8 cellular contexts compared by ENCODE assay signal in the genomic region with DNA sequence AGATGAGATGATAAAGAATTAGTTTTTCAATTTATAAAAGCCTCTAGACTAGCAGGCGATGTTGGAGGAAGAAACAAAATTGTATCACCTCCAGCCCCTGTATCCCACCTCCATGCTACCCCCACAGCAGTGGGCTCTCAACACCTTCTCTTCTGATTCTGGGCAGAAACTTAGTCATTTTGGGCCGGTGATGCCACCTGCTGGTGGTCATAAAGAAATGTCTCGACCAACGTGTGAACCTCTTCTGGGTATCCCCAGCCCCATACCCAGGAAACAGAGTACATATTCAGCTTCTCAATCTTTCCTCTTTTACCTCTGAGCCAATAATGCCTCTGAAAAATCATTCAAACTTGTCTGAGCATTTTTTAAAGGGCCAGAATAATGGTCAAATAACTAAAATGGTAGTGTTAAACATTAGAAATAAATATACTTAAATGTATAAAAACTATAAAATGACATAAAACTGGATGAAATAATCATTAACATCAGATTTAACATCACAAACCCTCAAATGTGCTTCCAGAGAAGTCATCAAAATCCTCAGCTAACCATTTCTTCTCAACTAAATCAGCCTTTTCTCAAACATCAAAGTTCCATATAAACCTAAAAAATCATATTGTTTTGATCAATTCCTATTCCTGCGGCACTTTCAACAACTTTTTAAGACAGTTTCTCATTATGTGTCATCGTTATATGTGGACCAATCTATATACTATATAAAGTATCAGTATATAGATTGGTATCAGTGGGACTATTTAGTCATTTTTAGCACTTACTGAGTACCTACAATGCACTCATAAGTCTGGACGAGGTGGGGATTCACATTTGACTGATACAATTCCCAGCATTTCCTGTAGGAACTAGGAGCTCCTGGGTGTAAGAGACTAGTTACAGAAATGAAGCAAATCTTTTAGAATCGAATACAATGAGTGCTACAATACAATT.
DNase-seq lines count a peak whose midpoint lies in the region; ATAC-seq and TF ChIP-seq lines count a peak whose summit lies in the region.

No MANE protein-coding gene starts in this region.

- CTCF ChIA-PET in IMR-90 (lab: Yijun Ruan, JAX) (interaction anchor here (0.6 to 1.8 kb wide), 3 partner anchors 14 to 138 kb away, joined by 3 to 10 read pairs (median 4); no protein-coding TSS in a partner anchor), RWPE1 (lab: Yijun Ruan, JAX) (interaction anchor here (0.7 kb wide), 1 partner anchor 144 kb away, joined by 3 read pairs; no protein-coding TSS in a partner anchor)

- H2AFZ ChIP-seq in IMR-90 (replicated peaks; ENCODE audit: low read length, poor library complexity): no peak overlapping the region
- no peak overlapping the region for H2AFZ ChIP-seq in trophoblast cell (ENCODE audit: insufficient read depth, low read length, poor library complexity)

- H3K9ac ChIP-seq in IMR-90 (ENCODE audit: low read depth, low read length) (no peak overlapping the region), trophoblast cell (ENCODE audit: low read length) (no peak overlapping the region)

- H2BK12ac ChIP-seq in trophoblast cell (ENCODE audit: low read length): no peak overlapping the region

- H3K4me3 Mint-ChIP-seq in activated T-helper 17 cell treated with anti-CD3 and anti-CD28 coated beads, Interleukin-2, amount 50 U/mL, for 72 hours: no peak overlapping the region

- no peak overlapping the region for H2BK120ac ChIP-seq in IMR-90 (ENCODE audit: low read depth, low read length)
- H2BK120ac ChIP-seq in trophoblast cell (ENCODE audit: insufficient read depth, low read length, poor library complexity): no peak overlapping the region

- in situ Hi-C loops in IMR-90 (cut with MboI; ENCODE audit: low sequenced_read_pairs): no loop called here

- no peak for TF ChIP-seq POLR2A in IMR-90 (IDR thresholded peaks at IDR 0.05; ENCODE audit: low read depth, low read length)
- no peak for TF ChIP-seq POLR2A in upper lobe of left lung (IDR thresholded peaks at IDR 0.05)

- H3K56ac ChIP-seq in IMR-90 (ENCODE audit: extremely low read depth, insufficient read depth, low read length): no peak overlapping the region

- H4K91ac ChIP-seq in IMR-90 (ENCODE audit: insufficient read depth, low read depth, low read length) (no peak overlapping the region), trophoblast cell (ENCODE audit: low read depth, low read length) (no peak overlapping the region)

- H3K18ac ChIP-seq in IMR-90 (ENCODE audit: low read depth, low read length) (no peak overlapping the region), trophoblast cell (ENCODE audit: low read length) (no peak overlapping the region)

- H3K4ac ChIP-seq in IMR-90 (ENCODE audit: low read depth, low read length) (no peak overlapping the region), trophoblast cell (ENCODE audit: low read depth, low read length) (no peak overlapping the region)

- POLR2A ChIA-PET in IMR-90 (lab: Charles Lee; ENCODE audit: unreplicated experiment) (no interaction called here), RWPE1 (lab: Yijun Ruan, JAX; ENCODE audit: low non-redundant PET) (no interaction called here)

- H3K9me3 Mint-ChIP-seq in activated T-helper 17 cell treated with anti-CD3 and anti-CD28 coated beads, Interleukin-2, amount 50 U/mL, for 72 hours: no peaks in the 10 kb centered on the region

- H3K23ac ChIP-seq in IMR-90 (ENCODE audit: low read depth, low read length): no peak overlapping the region
- H3K23ac ChIP-seq in trophoblast cell (ENCODE audit: low read length): no peak overlapping the region

- H4K20me1 ChIP-seq in IMR-90 (ENCODE audit: insufficient read depth, low read length): peaks cover 14% of the 10 kb centered on the region; the same call in 1 of the 2 replicates

- H3K79me1 ChIP-seq in IMR-90 (ENCODE audit: low read depth in 1 of 2, low read length in 2 of 2) (peaks cover 35 to 42% of the 10 kb centered on the region in 2 experiments), trophoblast cell (ENCODE audit: low read length) (no peaks in the 10 kb centered on the region)

- H2BK15ac ChIP-seq in IMR-90 (ENCODE audit: low read depth, low read length): no peak overlapping the region

- H4K5ac ChIP-seq in IMR-90 (ENCODE audit: low read depth, low read length): no peak overlapping the region

- no peak overlapping the region for H3K14ac ChIP-seq in IMR-90 (replicated peaks; ENCODE audit: low read depth, low read length)
- H3K14ac ChIP-seq in trophoblast cell (ENCODE audit: low read length): no peak overlapping the region

- dilution Hi-C loops in IMR-90 (cut with HindIII; ENCODE audit: low sequenced_read_pairs, unreplicated experiment): no loop called here

- no peak overlapping the region for H3K27ac ChIP-seq in IMR-90 (ENCODE audit: insufficient read depth, low read length)
- no peak overlapping the region for H3K27ac ChIP-seq in RWPE1
- no peak overlapping the region for H3K27ac ChIP-seq in trophoblast cell (ENCODE audit: low read depth, low read length)
- H3K27ac ChIP-seq in upper lobe of left lung: no peak overlapping the region

- DNase-seq in DMS53 treated with DMSO at 0.1 percent for 48 hours (lab: John Stamatoyannopoulos, UW; ENCODE audit: unreplicated experiment) (peak; percentile 44), IMR-90 (peak; percentile 59), RWPE1 (ENCODE audit: low spot score) (peak; percentile 70), germinal center (ENCODE audit: low spot score) (peak; percentile 81), trophoblast cell (peak; percentile 36 to 71), upper lobe of left lung (peak in 1 of 2 donors; percentile 27)

- TF ChIP-seq RAD21 in IMR-90 (IDR thresholded peaks at IDR 0.05; ENCODE audit: low read length): peak; percentile 44

- H2AK5ac ChIP-seq in IMR-90 (ENCODE audit: low read depth, low read length) (no peak overlapping the region), trophoblast cell (ENCODE audit: low read length) (no peak overlapping the region)

- no peak overlapping the region for H4K12ac ChIP-seq in trophoblast cell (ENCODE audit: low read depth, low read length)

- peaks cover 34% of the 10 kb centered on the region for H3K36me3 ChIP-seq in IMR-90 (ENCODE audit: control insufficient read depth, insufficient read depth, low read length)
- H3K36me3 ChIP-seq in trophoblast cell (ENCODE audit: control insufficient read depth in 1 of 2, insufficient read depth in 2 of 2, low read length in 2 of 2): peaks cover 14 to 23% of the 10 kb centered on the region in 2 experiments
- H3K36me3 ChIP-seq in upper lobe of left lung: peaks cover 0 to 60% (median 13%) of the 10 kb centered on the region in 4 donors

- H3K9me3 ChIP-seq in IMR-90 (ENCODE audit: control insufficient read depth, insufficient read depth, low read length) (no peaks in the 10 kb centered on the region), trophoblast cell (ENCODE audit: insufficient read depth, low read depth, low read length) (no peaks in the 10 kb centered on the region), upper lobe of left lung (no peaks in the 10 kb centered on the region)

- no peak overlapping the region for H2BK20ac ChIP-seq in IMR-90 (ENCODE audit: low read depth, low read length)

- peaks cover 12% of the 10 kb centered on the region for H3K4me1 Mint-ChIP-seq in activated T-helper 17 cell treated with anti-CD3 and anti-CD28 coated beads, Interleukin-2, amount 50 U/mL, for 72 hours

- no peaks in the 10 kb centered on the region for H3K79me2 ChIP-seq in trophoblast cell (ENCODE audit: control insufficient read depth, insufficient read depth, low read length, poor library complexity)

- H3K27me3 Mint-ChIP-seq in activated T-helper 17 cell treated with anti-CD3 and anti-CD28 coated beads, Interleukin-2, amount 50 U/mL, for 72 hours: no peaks in the 10 kb centered on the region

- ATAC-seq in IMR-90 (ENCODE audit: low read depth): peak; percentile 87
- peak; percentile 92 for ATAC-seq in activated T-helper 17 cell treated with anti-CD3 and anti-CD28 coated beads, Interleukin-2, amount 50 U/mL, for 72 hours (replicated peaks)
- ATAC-seq in upper lobe of left lung (ENCODE audit: low FRiP score in 2 of 2): peak in 1 of 2 donors; percentile 71
- no peak for ATAC-seq in HG03280 (IDR thresholded peaks at IDR 0.05; ENCODE audit: unreplicated experiment)

- no peak for TF ChIP-seq EP300 in upper lobe of left lung (IDR thresholded peaks at IDR 0.05)

- TF ChIP-seq CTCF in IMR-90 (conservative IDR thresholded peaks at IDR 0.05; ENCODE audit: low read depth, low read length) (peak; percentile 59), RWPE1 (conservative IDR thresholded peaks at IDR 0.05; ENCODE audit: low read depth) (peak; percentile 77), upper lobe of left lung (IDR thresholded peaks at IDR 0.05) (peak in 5 of 6 experiments; percentile 40 to 59 (median 56))

- no peak overlapping the region for H4K8ac ChIP-seq in IMR-90 (ENCODE audit: low read depth in 2 of 2, low read length in 2 of 2)
- no peak overlapping the region for H4K8ac ChIP-seq in trophoblast cell (ENCODE audit: low read depth, low read length)

- H3K27me3 ChIP-seq in IMR-90 (ENCODE audit: control insufficient read depth, insufficient read depth, low read length): no peaks in the 10 kb centered on the region
- no peaks in the 10 kb centered on the region for H3K27me3 ChIP-seq in trophoblast cell (ENCODE audit: insufficient read depth, low read length)
- H3K27me3 ChIP-seq in upper lobe of left lung: no peaks in the 10 kb centered on the region

- H3K4me1 ChIP-seq in IMR-90 (ENCODE audit: control insufficient read depth, insufficient read depth, low read length) (no peaks in the 10 kb centered on the region), trophoblast cell (ENCODE audit: control insufficient read depth in 1 of 2, insufficient read depth in 2 of 2, low read length in 2 of 2) (peaks cover 0 to 2% of the 10 kb centered on the region in 2 experiments), upper lobe of left lung (no peaks in the 10 kb centered on the region)

- H2BK5ac ChIP-seq in IMR-90 (ENCODE audit: low read depth, low read length, poor library complexity, severe bottlenecking) (no peak overlapping the region), trophoblast cell (ENCODE audit: low read depth, low read length, poor library complexity) (no peak overlapping the region)

- H2AK9ac ChIP-seq in IMR-90 (replicated peaks; ENCODE audit: low read depth, low read length, poor library complexity): no peak overlapping the region

- BruUV-seq in IMR-90 (replicated peaks; lab: Mats Ljungman, UMichigan): no TSS peak

- intact Hi-C loops in IMR-90 (cut with micrococcal nuclease): loop anchor here (1.0 to 5.0 kb wide), 2 partner anchors 132 to 143 kb away; no protein-coding TSS in a partner anchor

- H3K4me3 ChIP-seq in IMR-90 (ENCODE audit: insufficient read depth, low read depth, low read length) (no peak overlapping the region), trophoblast cell (ENCODE audit: low read depth, low read length) (no peak overlapping the region), upper lobe of left lung (no peak overlapping the region)

- no CpG with 5 or more reads among the region's 8 CpGs for WGBS in IMR-90 (ENCODE audit: extremely low coverage in 2 of 2, insufficient read length in 1 of 2), 2 experiments
- no CpG with 5 or more reads among the region's 8 CpGs for WGBS in trophoblast cell (ENCODE audit: extremely low coverage, insufficient coverage, insufficient read length)
- 54 to 55% methylated on average over 8 of the region's 8 CpGs for WGBS in upper lobe of left lung, 2 donors

- no peak overlapping the region for H3K4me2 ChIP-seq in IMR-90 (ENCODE audit: low read depth, low read length)
- H3K4me2 ChIP-seq in trophoblast cell (ENCODE audit: low read length): no peak overlapping the region

- H3K27ac Mint-ChIP-seq in activated T-helper 17 cell treated with anti-CD3 and anti-CD28 coated beads, Interleukin-2, amount 50 U/mL, for 72 hours: peak overlapping the region; percentile 82

- peaks cover 46% of the 10 kb centered on the region for H3K36me3 Mint-ChIP-seq in activated T-helper 17 cell treated with anti-CD3 and anti-CD28 coated beads, Interleukin-2, amount 50 U/mL, for 72 hours (ENCODE audit: low read depth)

- H3K9me1 ChIP-seq in IMR-90 (ENCODE audit: insufficient read depth, low read length): no peaks in the 10 kb centered on the region
